23 cellular contexts compared by ENCODE assay signal in genomic region chr19:53621885-53622710, GRCh38. TPM values are rescaled to one million over a fixed set of nuclear protein-coding genes. Genes with fewer than 3 reads are reported as not detected.
DNase-seq lines count a peak whose midpoint lies in the region; ATAC-seq and TF ChIP-seq lines count a peak whose summit lies in the region.
"Had no signal": no experiment of that assay in that cellular context is flagged by ENCODE, and none has a peak within 500 bp of the region (broad histone marks: within the 10 kb centered on the region; RNA-seq: fewer than 3 reads in every experiment).

No MANE protein-coding gene starts in this region.

- 3% methylated on average over 8 of the region's 8 CpGs for WGBS in smooth muscle cell (ENCODE audit: low lambda C conversion rate)

- H3F3A ChIP-seq in smooth muscle cell (ENCODE audit: low read depth), result peaks cover 36% of the 10 kb centered on the region

- TF ChIP-seq CTCF in WTC11 (IDR thresholded peaks at IDR 0.05), result no peak
- TF ChIP-seq CTCF in smooth muscle cell (IDR thresholded peaks at IDR 0.05; ENCODE audit: borderline replicate concordance, insufficient read depth, poor library complexity, severe bottlenecking), result no peak

- CTCF ChIA-PET in WTC11 (lab: Charles Lee), result interaction anchor here (0.5 to 0.6 kb wide), 2 partner anchors 13 to 43 kb away, joined by 3 to 7 read pairs; no protein-coding TSS in a partner anchor

- H4K20me1 ChIP-seq in smooth muscle cell (ENCODE audit: low read depth), result no peaks in the 10 kb centered on the region

- no peaks in the 10 kb centered on the region for H3K79me2 ChIP-seq in smooth muscle cell (ENCODE audit: low read depth)

- H3K9me3 ChIP-seq in smooth muscle cell (replicated peaks; ENCODE audit: low read depth), result no peaks in the 10 kb centered on the region
- H3K9me3 ChIP-seq: gastroesophageal sphincter had no signal

- no peak overlapping the region for H3K4me3 ChIP-seq in smooth muscle cell
- H3K4me3 ChIP-seq: gastroesophageal sphincter, K562 had no signal

- no peaks in the 10 kb centered on the region for H3K9me3 Mint-ChIP-seq in WTC11
- H3K9me3 Mint-ChIP-seq: activated B cell treated with CpG ODN at 0.5 μM for 24 hours, brain had no signal

- H3K27ac ChIP-seq in smooth muscle cell (ENCODE audit: low read depth), result peak overlapping the region; percentile 79
- H3K27ac ChIP-seq: 22Rv1, gastroesophageal sphincter had no signal

- peaks cover 12% of the 10 kb centered on the region for H3K4me1 Mint-ChIP-seq in WTC11
- H3K4me1 Mint-ChIP-seq: activated B cell treated with CpG ODN at 0.5 μM for 24 hours, brain had no signal

- no peaks in the 10 kb centered on the region for H3K36me3 Mint-ChIP-seq in WTC11
- H3K36me3 Mint-ChIP-seq: brain; CD4-positive, CD25-positive, alpha-beta regulatory T cell had no signal

- H3K4me3 Mint-ChIP-seq in WTC11, result no peak overlapping the region
- H3K4me3 Mint-ChIP-seq: activated B cell treated with CpG ODN at 0.5 μM for 24 hours; brain; CD4-positive, CD25-positive, alpha-beta regulatory T cell had no signal

- POLR2A ChIA-PET in WTC11 (lab: Charles Lee), result no interaction called here

- ATAC-seq in WTC11, result no peak
- ATAC-seq: gastroesophageal sphincter, HCT116, K562 had no signal

- H3K4me2 ChIP-seq in smooth muscle cell, result peak overlapping the region; percentile 57

- H3K27me3 Mint-ChIP-seq in WTC11 (ENCODE audit: low read depth), result no peaks in the 10 kb centered on the region
- H3K27me3 Mint-ChIP-seq: activated B cell treated with CpG ODN at 0.5 μM for 24 hours; CD4-positive, CD25-positive, alpha-beta regulatory T cell had no signal

- H3K4me1 ChIP-seq in smooth muscle cell (ENCODE audit: low read depth), result no peaks in the 10 kb centered on the region
- H3K4me1 ChIP-seq: gastroesophageal sphincter had no signal

- H3K27me3 ChIP-seq in smooth muscle cell (ENCODE audit: low read depth), result no peaks in the 10 kb centered on the region

- H3K9ac ChIP-seq in smooth muscle cell (ENCODE audit: low read depth), result peak overlapping the region; percentile 26

- DNase-seq in SIG-M5 treated with dmso at 0.1 percent for 504 hours (lab: John Stamatoyannopoulos, UW; ENCODE audit: unreplicated experiment), result peak; percentile 16
- DNase-seq in SIG-M5 (lab: John Stamatoyannopoulos, UW), result no peak
- no peak for DNase-seq in WTC11 (ENCODE audit: low spot score)
- DNase-seq in iris pigment epithelial cell (ENCODE audit: low read depth), result peak; percentile 51
- no peak for DNase-seq in smooth muscle cell (lab: John Stamatoyannopoulos, UW; ENCODE audit: unreplicated experiment)
- DNase-seq in central memory CD4-positive, alpha-beta T cell, result no peak
- no peak for DNase-seq in NCI-H1694 treated with DMSO at 0.1 percent for 48 hours (lab: John Stamatoyannopoulos, UW)
- DNase-seq in NCI-H524 (lab: John Stamatoyannopoulos, UW), result no peak
- DNase-seq: activated B cell treated with CpG ODN at 0.5 μM for 24 hours; activated naive CD4-positive, alpha-beta T cell; CD4-positive, CD25-positive, alpha-beta regulatory T cell; kidney; NCI-H146; SW 1271 had no signal

- H3K27ac Mint-ChIP-seq in WTC11, result peak overlapping the region; percentile 15
- H3K27ac Mint-ChIP-seq: activated B cell treated with CpG ODN at 0.5 μM for 24 hours, brain had no signal

- H2AFZ ChIP-seq in smooth muscle cell (ENCODE audit: low read depth), result peak overlapping the region; percentile 29

- no peaks in the 10 kb centered on the region for H3K36me3 ChIP-seq in smooth muscle cell (ENCODE audit: low read depth)
- H3K36me3 ChIP-seq: gastroesophageal sphincter had no signal

TF ChIP-seq in WTC11, 78 proteins besides CTCF, POLR2A, EP300 and RAD21:
- TF ChIP-seq FOXJ3 (CRISPR knock-in tag; IDR thresholded peaks at IDR 0.05; ENCODE audit: borderline replicate concordance) (no peak), ETV6 (CRISPR knock-in tag; IDR thresholded peaks at IDR 0.05) (no peak), ERG (CRISPR knock-in tag; IDR thresholded peaks at IDR 0.05) (no peak), NR2C2 (CRISPR knock-in tag; IDR thresholded peaks at IDR 0.05) (no peak), E2F1 (CRISPR knock-in tag; IDR thresholded peaks at IDR 0.05) (no peak), SMAD3 (CRISPR knock-in tag; IDR thresholded peaks at IDR 0.05; ENCODE audit: borderline replicate concordance) (no peak), GTF2I (CRISPR knock-in tag; conservative IDR thresholded peaks at IDR 0.05) (no peak), TCF7 (CRISPR knock-in tag; IDR thresholded peaks at IDR 0.05; ENCODE audit: low read depth) (no peak), GRHL2 (CRISPR knock-in tag; IDR thresholded peaks at IDR 0.05; ENCODE audit: insufficient replicate concordance, severe bottlenecking) (no peak), NFE2L1 (CRISPR knock-in tag; IDR thresholded peaks at IDR 0.05) (no peak), ZNF219 (CRISPR knock-in tag; IDR thresholded peaks at IDR 0.05; ENCODE audit: borderline replicate concordance) (no peak), OVOL2 (CRISPR knock-in tag; IDR thresholded peaks at IDR 0.05; ENCODE audit: borderline replicate concordance) (no peak)
TF ChIP-seq in WTC11: peak in this region for 0.

RNA-seq across cellular contexts. Expression of gene DPRX, which starts 9.7 kb away (rescaled TPM):
- total RNA-seq in WTC11 (2021) (not detected in 3 replicates), smooth muscle cell (not detected in 2 replicates)
- not detected in 2 replicates for polyA plus RNA-seq in smooth muscle cell
- total RNA-seq: activated B cell treated with CpG ODN at 0.5 μM for 24 hours; CD4-positive, CD25-positive, alpha-beta regulatory T cell; gastroesophageal sphincter; K562; kidney; myocyte; NCI-H460; posterior vena cava; subcutaneous adipose tissue had no signal
- polyA plus RNA-seq: CD4-positive, CD25-positive, alpha-beta regulatory T cell; K562 had no signal

Comparison
In these comparisons a context has a peak if more than half of its experiments do, and no peak if none do; other contexts are left out.
1. DNase-seq: peak in SIG-M5 treated with dmso at 0.1 percent for 504 hours (single experiment) and iris pigment epithelial cell (single experiment); none in SIG-M5 (single experiment), WTC11 (single experiment), smooth muscle cell (single experiment), central memory CD4-positive, alpha-beta T cell (single experiment), NCI-H1694 treated with DMSO at 0.1 percent for 48 hours (single experiment) and NCI-H524 (0 of 2).